ENCODE assay signal across 8 cellular contexts in genomic region chr16:84117482-84117843, GRCh38. TPM values are rescaled to one million over a fixed set of nuclear protein-coding genes. Genes with fewer than 3 reads are reported as not detected.
A peak's percentile ranks its signal among the peaks of the same experiment; 100 is the strongest.
DNase-seq lines count a peak whose midpoint lies in the region; ATAC-seq and TF ChIP-seq lines count a peak whose summit lies in the region.

No MANE protein-coding gene starts in this region.

- no peaks in the 10 kb centered on the region for H3K9me3 ChIP-seq in OCI-LY7 (ENCODE audit: low read length)
- H3K9me3 ChIP-seq in iPS-20b (ENCODE audit: insufficient read depth, low read depth, low read length), result no peaks in the 10 kb centered on the region
- no peaks in the 10 kb centered on the region for H3K9me3 ChIP-seq in spleen

- TF ChIP-seq POLR2A in spleen (IDR thresholded peaks at IDR 0.05), result no peak

- peaks cover 46% of the 10 kb centered on the region for H3K79me2 ChIP-seq in OCI-LY7 (ENCODE audit: insufficient read depth, low read depth, low read length)

- no peaks in the 10 kb centered on the region for H3K9me2 ChIP-seq in OCI-LY7 (ENCODE audit: insufficient read depth, low read length)

- peak overlapping the region; percentile 94 for H3K9ac ChIP-seq in iPS-20b (ENCODE audit: low read depth, low read length)

- H3K27me3 ChIP-seq in iPS-20b (ENCODE audit: insufficient read depth, low read length), result no peaks in the 10 kb centered on the region
- no peaks in the 10 kb centered on the region for H3K27me3 ChIP-seq in spleen (replicated peaks in 1 of 7)

- CTCF ChIA-PET in OCI-LY7 (lab: Charles Lee; ENCODE audit: unreplicated experiment), result no interaction called here

- BruUV-seq in OCI-LY7 (replicated peaks; lab: Mats Ljungman, UMichigan), result TSS peak; percentile 93

- H3K4me3 ChIP-seq in OCI-LY7 (ENCODE audit: low read depth, low read length, poor library complexity, severe bottlenecking) (peak overlapping the region; percentile 84), astrocyte of the cerebellum (ENCODE audit: low read depth, low read length) (peak overlapping the region; percentile 92), iPS-20b (ENCODE audit: low read length) (peak overlapping the region; percentile 98), spleen (peak overlapping the region; percentile 65 to 99 (median 93))

- WGBS in spleen, 5 donors, result 9 to 11% (median 10%) methylated on average over 13 of the region's 13 CpGs

- DNase-seq in OCI-LY7 (ENCODE audit: low spot score) (peak; percentile 64), astrocyte of the cerebellum (ENCODE audit: low read depth) (no peak), spleen (no peak), cerebellar nuclear complex (lab: John Stamatoyannopoulos, UW) (no peak), ureter (ENCODE audit: low spot score) (no peak)

- TF ChIP-seq CTCF in C4-2B (conservative IDR thresholded peaks at IDR 0.05) (no peak), OCI-LY7 (conservative IDR thresholded peaks at IDR 0.05; ENCODE audit: low read length) (no peak), astrocyte of the cerebellum (IDR thresholded peaks at IDR 0.05; ENCODE audit: low read depth, low read length, missing control alignments) (no peak), spleen (IDR thresholded peaks at IDR 0.05 in 8 of 11, conservative IDR thresholded peaks at IDR 0.05 in 3 of 11) (no peak)

- H2AFZ ChIP-seq in OCI-LY7 (ENCODE audit: low read length), result peak overlapping the region; percentile 75

- H4K20me1 ChIP-seq in OCI-LY7 (ENCODE audit: insufficient read depth, low read length), result no peaks in the 10 kb centered on the region

- H3K4me2 ChIP-seq in OCI-LY7 (ENCODE audit: low read length), result peak overlapping the region; percentile 87

- intact Hi-C loops in OCI-LY7 (cut with micrococcal nuclease; ENCODE audit: unreplicated experiment), result no loop called here
- intact Hi-C loops in spleen (cut with DNase I; ENCODE audit: low total_unique reads), result no loop called here

- POLR2A ChIA-PET in OCI-LY7 (lab: Charles Lee), result interaction anchor here (0.5 to 1.8 kb wide), 7 partner anchors 15 to 38 kb away, joined by 3 to 15 read pairs (median 5); partner anchors contain the start of genes DNAAF1 and HSDL1

- H3K4me1 ChIP-seq in OCI-LY7 (ENCODE audit: insufficient read depth, low read length, poor library complexity, severe bottlenecking) (peaks cover 15% of the 10 kb centered on the region), iPS-20b (ENCODE audit: insufficient read depth, low read length) (peaks cover 10% of the 10 kb centered on the region; the same call in 1 of the 2 replicates), spleen (peaks cover 15 to 50% (median 41%) of the 10 kb centered on the region in 6 donors)

- H3K27ac ChIP-seq in C4-2B (peak overlapping the region; percentile 93), OCI-LY7 (ENCODE audit: low read depth, low read length, poor library complexity, severe bottlenecking) (peak overlapping the region; percentile 72), iPS-20b (ENCODE audit: low read length) (no peak overlapping the region), spleen (peak overlapping the region in 7 of 8 donors; percentile 91 to 98 (median 94))

- in situ Hi-C loops in astrocyte of the cerebellum (cut with HindIII; ENCODE audit: low sequenced_read_pairs), result no loop called here

- peak; percentile 7 for ATAC-seq in GM21737 (IDR thresholded peaks at IDR 0.05; ENCODE audit: unreplicated experiment)

- peaks cover 8% of the 10 kb centered on the region for H3K36me3 ChIP-seq in OCI-LY7 (ENCODE audit: insufficient read depth, low read length)
- 0 out of 2 replicates have a peak, but pooled peaks cover 7% of the 10 kb centered on the region for H3K36me3 ChIP-seq in iPS-20b (ENCODE audit: insufficient read depth, low read depth, low read length)
- H3K36me3 ChIP-seq in spleen, result peaks cover 0 to 4% (median 0%) of the 10 kb centered on the region in 6 donors

RNA-seq across cellular contexts. Expression of gene MBTPS1, which starts 0.7 kb away (rescaled TPM):
- 39.4 and 49.6 TPM in 2 replicates for total RNA-seq in OCI-LY7 (2014; rRNA removed; shearing (Covaris generic))
- total RNA-seq in OCI-LY7 (2022) (65.2 and 71.8 TPM in 2 replicates), spleen (100 to 1,000 TPM in 3 of 7 donors, 10 to 100 TPM in 4; 76.4 to 121 (median 98.7) TPM), ureter (103 TPM)
- polyA plus RNA-seq in spleen, result 10 to 100 TPM; 34.5 to 44.2 (median 39.9) TPM

RNA-seq across cellular contexts. Expression of gene HSDL1, which starts 27.5 kb away (rescaled TPM):
- 15.4 and 16.3 TPM in 2 replicates for total RNA-seq in OCI-LY7 (2014; rRNA removed; shearing (Covaris generic))
- total RNA-seq in OCI-LY7 (2022) (25.1 and 26.9 TPM in 2 replicates), spleen (10 to 100 TPM; 18.3 to 29.0 (median 23.4) TPM), ureter (18.3 TPM)
- polyA plus RNA-seq in spleen, result 10 to 100 TPM; 10.1 to 15.7 (median 14.0) TPM

RNA-seq across cellular contexts. Expression of gene DNAAF1, which starts 27.6 kb away (rescaled TPM):
- total RNA-seq in OCI-LY7 (2014; rRNA removed; shearing (Covaris generic)), result 0.08 TPM in 1 of 2 replicates, not detected in the other
- total RNA-seq in OCI-LY7 (2022), result 0.24 and 0.34 TPM in 2 replicates
- total RNA-seq in spleen, result 1 to 10 TPM in 2 of 7 donors, under 1 TPM in 4, not detected in 1; 0.20 to 2.0 (median 0.79) TPM
- polyA plus RNA-seq in spleen, result 1 to 10 TPM; 1.3 to 4.3 (median 2.0) TPM
- total RNA-seq in ureter, result 1.7 TPM
